In the genomic region with DNA sequence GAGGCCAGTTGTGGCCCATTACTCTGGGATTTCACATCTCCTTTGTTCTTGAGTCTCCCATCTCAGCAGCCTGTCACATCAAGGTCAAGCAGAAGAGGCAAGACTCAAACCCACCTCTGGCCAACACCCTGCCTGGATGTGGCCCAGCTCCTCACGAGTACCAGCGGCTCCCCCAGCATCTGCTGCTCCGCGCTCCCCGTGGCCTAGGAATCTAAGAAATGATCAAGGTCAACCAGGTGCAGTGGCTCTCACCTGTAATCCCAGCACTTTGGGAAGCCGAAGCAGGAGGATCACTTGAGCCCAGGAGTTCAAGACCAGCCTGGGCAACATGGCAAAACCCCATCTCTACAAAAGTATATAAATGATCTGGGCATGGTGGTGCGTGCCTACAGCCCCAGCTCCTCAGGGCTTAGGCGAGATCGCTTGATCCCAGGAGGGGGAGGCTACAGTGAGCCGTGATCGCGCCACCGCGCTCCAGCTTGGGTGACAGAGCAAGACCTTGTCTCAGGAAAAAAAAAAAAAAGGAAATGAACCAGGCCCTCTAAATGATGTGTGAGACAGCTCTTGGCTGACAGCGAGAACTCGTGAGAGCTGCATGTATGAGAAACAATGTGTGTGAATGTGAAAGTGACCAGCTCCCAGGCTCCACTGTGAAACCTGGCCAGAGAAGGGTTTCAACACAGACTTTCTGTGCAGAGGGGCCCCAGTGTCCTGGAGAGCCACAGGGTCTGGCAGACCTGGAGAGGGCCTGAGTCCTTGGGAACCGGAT, we compare ENCODE assay signal across 1 cellular context.
TF ChIP-seq lines count a peak whose summit lies in the region.

No MANE protein-coding gene starts in this region.

TF ChIP-seq in K562, 482 proteins besides CTCF, POLR2A, EP300 and RAD21 (continued from another document):
- TF ChIP-seq, protein P1, sequence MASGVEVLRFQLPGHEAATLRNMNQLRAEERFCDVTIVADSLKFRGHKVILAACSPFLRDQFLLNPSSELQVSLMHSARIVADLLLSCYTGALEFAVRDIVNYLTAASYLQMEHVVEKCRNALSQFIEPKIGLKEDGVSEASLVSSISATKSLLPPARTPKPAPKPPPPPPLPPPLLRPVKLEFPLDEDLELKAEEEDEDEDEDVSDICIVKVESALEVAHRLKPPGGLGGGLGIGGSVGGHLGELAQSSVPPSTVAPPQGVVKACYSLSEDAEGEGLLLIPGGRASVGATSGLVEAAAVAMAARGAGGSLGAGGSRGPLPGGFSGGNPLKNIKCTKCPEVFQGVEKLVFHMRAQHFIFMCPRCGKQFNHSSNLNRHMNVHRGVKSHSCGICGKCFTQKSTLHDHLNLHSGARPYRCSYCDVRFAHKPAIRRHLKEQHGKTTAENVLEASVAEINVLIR (CRISPR knock-in tag; IDR thresholded peaks at IDR 0.05) = no peak
